Comparison of ENCODE assay signal across 27 cellular contexts in genomic region chr2:65172994-65173790, GRCh38.
"Had no signal": no experiment of that assay in that cellular context is flagged by ENCODE, and none has a peak within 500 bp of the region (broad histone marks: within the 10 kb centered on the region; RNA-seq: fewer than 3 reads in every experiment).

No MANE protein-coding gene starts in this region.

- H3K36me3 Mint-ChIP-seq: activated naive CD8-positive, alpha-beta T cell had no signal

- H3K4me3 Mint-ChIP-seq: activated CD4-positive, alpha-beta memory T cell treated with anti-CD3 and anti-CD28 coated beads, Interleukin-2, amount 10 ng/mL, durations not matched to agents 7 days and 5 days; activated CD4-positive, alpha-beta T cell treated with anti-CD3 and anti-CD28 coated beads for 36 hours; activated CD4-positive, alpha-beta T cell treated with anti-CD3 and anti-CD28 coated beads, Interleukin-2, amount 10 ng/mL, durations not matched to agents 7 days and 5 days; activated naive CD8-positive, alpha-beta T cell; activated T-cell treated with anti-CD3 and anti-CD28 coated beads, Interleukin-2, amount 50 U/mL, for 4 hours; activated T-helper 17 cell treated with anti-CD3 and anti-CD28 coated beads, Interleukin-2, amount 50 U/mL, for 72 hours; central memory CD8-positive, alpha-beta T cell; dendritic cell treated with granulocyte-macrophage colony-stimulating factor and Interleukin-4, amounts not matched to agents 40 ng/mL and 50 ng/mL, for 4 days; endodermal cell had no signal

- H3K27ac ChIP-seq: brain microvascular endothelial cell, coronary artery, dorsolateral prefrontal cortex had no signal

- H3K4me3 ChIP-seq: coronary artery, dorsolateral prefrontal cortex had no signal

- DNase-seq: activated CD4-positive, alpha-beta memory T cell treated with anti-CD3 and anti-CD28 coated beads, Interleukin-2, amount 10 ng/mL, durations not matched to agents 7 days and 5 days; activated CD4-positive, alpha-beta T cell treated with anti-CD3 and anti-CD28 coated beads for 36 hours; activated CD4-positive, alpha-beta T cell treated with anti-CD3 and anti-CD28 coated beads, Interleukin-2, amount 10 ng/mL, durations not matched to agents 7 days and 5 days; activated CD4-positive, alpha-beta T cell treated with anti-CD3 and anti-CD28 coated beads, Interleukin-2, amount 50 U/mL, for 4 hours; activated CD4-positive, CD25-positive, alpha-beta regulatory T cell; activated CD4-positive, CD25-positive, alpha-beta regulatory T cell treated with anti-CD3 and anti-CD28 coated beads, Interleukin-2, amount 50 U/mL, for 72 hours; activated effector memory CD4-positive, alpha-beta T cell treated with Interleukin-2 at 50 U/mL for 16 hours; activated gamma-delta T cell treated with Interleukin-2 at 50 U/mL for 16 hours; activated naive CD4-positive, alpha-beta T cell treated with anti-CD3 and anti-CD28 coated beads, Interleukin-2, amount 50 U/mL, for 16 hours; activated naive CD4-positive, alpha-beta T cell treated with Interleukin-2 at 50 U/mL for 16 hours; activated T-cell treated with anti-CD3 and anti-CD28 coated beads, Interleukin-2, amount 50 U/mL, for 4 hours; amniotic stem cell; anterior cingulate cortex; dorsolateral prefrontal cortex; effector memory CD4-positive, alpha-beta T cell; endodermal cell; T-helper 2 cell had no signal

- H3K4me1 Mint-ChIP-seq: activated CD4-positive, alpha-beta memory T cell treated with anti-CD3 and anti-CD28 coated beads, Interleukin-2, amount 10 ng/mL, durations not matched to agents 7 days and 5 days; activated CD4-positive, alpha-beta T cell treated with anti-CD3 and anti-CD28 coated beads for 36 hours; activated CD4-positive, alpha-beta T cell treated with anti-CD3 and anti-CD28 coated beads, Interleukin-2, amount 10 ng/mL, durations not matched to agents 7 days and 5 days; activated T-helper 17 cell treated with anti-CD3 and anti-CD28 coated beads, Interleukin-2, amount 50 U/mL, for 72 hours; central memory CD8-positive, alpha-beta T cell had no signal

- H3K27ac Mint-ChIP-seq: activated CD4-positive, alpha-beta memory T cell treated with anti-CD3 and anti-CD28 coated beads, Interleukin-2, amount 10 ng/mL, durations not matched to agents 7 days and 5 days; activated CD4-positive, alpha-beta T cell treated with anti-CD3 and anti-CD28 coated beads for 36 hours; activated CD4-positive, alpha-beta T cell treated with anti-CD3 and anti-CD28 coated beads, Interleukin-2, amount 10 ng/mL, durations not matched to agents 7 days and 5 days; activated naive CD8-positive, alpha-beta T cell; activated T-helper 17 cell treated with anti-CD3 and anti-CD28 coated beads, Interleukin-2, amount 50 U/mL, for 72 hours; dendritic cell treated with granulocyte-macrophage colony-stimulating factor and Interleukin-4, amounts not matched to agents 40 ng/mL and 50 ng/mL, for 4 days; endodermal cell had no signal

- ATAC-seq: activated CD4-positive, alpha-beta T cell treated with anti-CD3 and anti-CD28 coated beads for 36 hours; activated T-cell treated with anti-CD3 and anti-CD28 coated beads, Interleukin-2, amount 50 U/mL, for 4 hours; activated T-helper 17 cell treated with anti-CD3 and anti-CD28 coated beads, Interleukin-2, amount 50 U/mL, for 72 hours; esophagus mucosa had no signal

- H3K27me3 ChIP-seq: brain microvascular endothelial cell, dorsolateral prefrontal cortex had no signal

- H3K9me3 Mint-ChIP-seq: activated CD4-positive, alpha-beta memory T cell treated with anti-CD3 and anti-CD28 coated beads, Interleukin-2, amount 10 ng/mL, durations not matched to agents 7 days and 5 days; activated CD4-positive, alpha-beta T cell treated with anti-CD3 and anti-CD28 coated beads, Interleukin-2, amount 10 ng/mL, durations not matched to agents 7 days and 5 days; activated T-cell treated with anti-CD3 and anti-CD28 coated beads, Interleukin-2, amount 50 U/mL, for 4 hours; activated T-helper 17 cell treated with anti-CD3 and anti-CD28 coated beads, Interleukin-2, amount 50 U/mL, for 72 hours; central memory CD8-positive, alpha-beta T cell; dendritic cell treated with granulocyte-macrophage colony-stimulating factor and Interleukin-4, amounts not matched to agents 40 ng/mL and 50 ng/mL, for 4 days; endodermal cell had no signal

- H3K27me3 Mint-ChIP-seq: activated CD4-positive, alpha-beta T cell treated with anti-CD3 and anti-CD28 coated beads for 36 hours; activated CD4-positive, alpha-beta T cell treated with anti-CD3 and anti-CD28 coated beads, Interleukin-2, amount 10 ng/mL, durations not matched to agents 7 days and 5 days; activated naive CD8-positive, alpha-beta T cell; activated T-helper 17 cell treated with anti-CD3 and anti-CD28 coated beads, Interleukin-2, amount 50 U/mL, for 72 hours; central memory CD8-positive, alpha-beta T cell; dendritic cell treated with granulocyte-macrophage colony-stimulating factor and Interleukin-4, amounts not matched to agents 40 ng/mL and 50 ng/mL, for 4 days had no signal

- FAIRE-seq: astrocyte, bronchial epithelial cell, frontal cortex had no signal

- H3K36me3 ChIP-seq: brain microvascular endothelial cell had no signal
